Comparison of ENCODE assay signal across 1 cellular context in genomic region chr22:41524283-41524682, GRCh38.
TF ChIP-seq lines count a peak whose summit lies in the region.

No MANE protein-coding gene starts in this region.

TF ChIP-seq in GM23338, 12 proteins besides CTCF, POLR2A, EP300 and RAD21 (continued from another document):
- no peak for TF ChIP-seq ZNF462 (CRISPR knock-in tag; IDR thresholded peaks at IDR 0.05)
- no peak for TF ChIP-seq CREB1 (CRISPR knock-in tag; IDR thresholded peaks at IDR 0.05; ENCODE audit: low read depth)
- TF ChIP-seq ZNF331 (CRISPR knock-in tag; IDR thresholded peaks at IDR 0.05; ENCODE audit: low read depth), result no peak
- no peak for TF ChIP-seq NANOG (IDR thresholded peaks at IDR 0.05; ENCODE audit: borderline replicate concordance)
- TF ChIP-seq STAT1 (IDR thresholded peaks at IDR 0.05; ENCODE audit: unreplicated experiment), result no peak
